ENCODE assay signal across 22 cellular contexts in the genomic region with DNA sequence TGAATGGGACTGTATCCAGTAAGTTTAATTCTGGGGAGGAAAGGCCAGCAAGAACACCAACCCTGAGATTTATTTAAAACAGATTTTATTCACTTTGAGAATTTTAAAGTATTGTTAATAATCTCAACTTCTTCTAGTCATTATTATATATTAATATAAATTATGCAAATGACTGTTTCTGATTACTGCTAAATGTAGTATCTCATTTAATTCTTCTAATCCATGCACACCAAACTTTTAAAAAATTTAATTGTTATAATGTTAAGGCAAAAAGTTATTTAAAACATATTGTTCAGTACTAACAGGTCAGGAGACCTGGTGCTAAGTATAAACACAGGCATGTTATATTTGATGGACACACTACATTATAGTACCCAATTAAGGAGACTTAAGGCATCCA.
"Had no signal": no experiment of that assay in that cellular context is flagged by ENCODE, and none has a peak within 500 bp of the region (broad histone marks: within the 10 kb centered on the region; RNA-seq: fewer than 3 reads in every experiment).

No MANE protein-coding gene starts in this region.

- H3K27me3 Mint-ChIP-seq: naive B cell had no signal

- ATAC-seq: foreskin keratinocyte, gastrocnemius medialis, heart right ventricle, left cardiac atrium, left lung, left ventricle myocardium superior, lower lobe of right lung, mucosa of descending colon had no signal

- H3K9me3 ChIP-seq: esophagus muscularis mucosa, gastrocnemius medialis, heart right ventricle, left lung, lower lobe of right lung, mucosa of descending colon had no signal

- H3K27ac ChIP-seq: coronary artery, dorsolateral prefrontal cortex, esophagus muscularis mucosa, foreskin keratinocyte, gastrocnemius medialis, heart right ventricle, left lung, lower lobe of right lung had no signal

- H3K9me3 Mint-ChIP-seq: naive B cell had no signal

- FAIRE-seq: endothelial cell of umbilical vein, keratinocyte had no signal

- DNase-seq: dermis blood vessel endothelial cell; dorsolateral prefrontal cortex; effector CD4-positive, alpha-beta T cell; effector memory CD4-positive, alpha-beta T cell; foreskin keratinocyte; gastrocnemius medialis; glutamatergic neuron; head of caudate nucleus; heart right ventricle; hippocampal formation; left cardiac atrium; left lung; left ventricle myocardium superior; lower lobe of right lung; mesenchymal stem cell; mucosa of descending colon; naive B cell had no signal

- H3K36me3 Mint-ChIP-seq: naive B cell had no signal

- H3K4me3 Mint-ChIP-seq: mesothelial cell of epicardium, naive B cell had no signal
